ENCODE assay signal across 8 cellular contexts in the genomic region with DNA sequence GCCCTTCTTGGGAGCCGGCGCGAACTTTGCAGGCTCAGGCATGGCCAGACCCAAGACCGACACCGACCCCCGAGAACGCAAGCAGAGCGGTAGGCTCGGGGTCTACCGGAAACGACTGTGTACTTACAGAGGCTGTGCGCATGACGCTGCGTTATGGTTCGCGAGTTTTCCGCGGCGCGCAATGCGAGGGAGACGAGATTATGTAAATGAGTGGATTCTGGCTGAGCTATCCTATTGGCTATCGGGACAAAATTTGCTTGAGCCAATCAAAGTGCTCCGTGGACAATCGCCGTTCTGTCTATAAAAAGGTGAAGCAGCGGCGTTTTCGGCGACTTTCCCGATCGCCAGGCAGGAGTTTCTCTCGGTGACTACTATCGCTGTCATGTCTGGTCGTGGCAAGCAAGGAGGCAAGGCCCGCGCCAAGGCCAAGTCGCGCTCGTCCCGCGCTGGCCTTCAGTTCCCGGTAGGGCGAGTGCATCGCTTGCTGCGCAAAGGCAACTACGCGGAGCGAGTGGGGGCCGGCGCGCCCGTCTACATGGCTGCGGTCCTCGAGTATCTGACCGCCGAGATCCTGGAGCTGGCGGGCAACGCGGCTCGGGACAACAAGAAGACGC. TPM values are rescaled to one million over a fixed set of nuclear protein-coding genes. Genes with fewer than 3 reads are reported as not detected.
A peak's percentile ranks its signal among the peaks of the same experiment; 100 is the strongest.
DNase-seq lines count a peak whose midpoint lies in the region; ATAC-seq, FAIRE-seq and TF ChIP-seq lines count a peak whose summit lies in the region.
"Not testable (repeated sequence)": the region's sequence is repeated elsewhere in the genome, so short reads cannot be mapped to it uniquely, and the experiment has no call there.

No MANE protein-coding gene starts in this region.

- H3K27ac Mint-ChIP-seq in naive thymus-derived CD4-positive, alpha-beta T cell = not testable (repeated sequence)

- H3K4me3 ChIP-seq in naive thymus-derived CD4-positive, alpha-beta T cell (ENCODE audit: low read length) = not testable (repeated sequence)

- H3K27me3 Mint-ChIP-seq in naive thymus-derived CD4-positive, alpha-beta T cell = not testable (repeated sequence)

- peak; percentile 93 for FAIRE-seq in endometrium (lab: Jason Lieb, UNC)

- H3K9me3 Mint-ChIP-seq in naive thymus-derived CD4-positive, alpha-beta T cell = peaks cover 0 to 15% (median under 1%) of the 10 kb centered on the region in 11 donors

- H3K4me1 ChIP-seq in naive thymus-derived CD4-positive, alpha-beta T cell (ENCODE audit: control insufficient read depth in 2 of 2, insufficient read depth in 2 of 2, low read length in 2 of 2) = peaks cover 25 to 34% of the 10 kb centered on the region in 2 donors

- H3K27me3 ChIP-seq in naive thymus-derived CD4-positive, alpha-beta T cell (ENCODE audit: control insufficient read depth in 2 of 2, insufficient read depth in 2 of 2, low read length in 2 of 2) = not testable (repeated sequence)

- not testable (repeated sequence) for H3K4me3 Mint-ChIP-seq in naive thymus-derived CD4-positive, alpha-beta T cell

- H3K4me1 Mint-ChIP-seq in naive thymus-derived CD4-positive, alpha-beta T cell = peaks cover 19 to 42% (median 39%) of the 10 kb centered on the region in 7 donors

- H3K9me3 ChIP-seq in naive thymus-derived CD4-positive, alpha-beta T cell (ENCODE audit: control insufficient read depth in 2 of 3, low read length in 3 of 3) = not testable (repeated sequence)

- TF ChIP-seq CTCF in C4-2B (conservative IDR thresholded peaks at IDR 0.05) = not testable (repeated sequence)

- H3K36me3 Mint-ChIP-seq in naive thymus-derived CD4-positive, alpha-beta T cell = peaks cover 6 to 24% (median 21%) of the 10 kb centered on the region in 5 donors

- CTCF ChIA-PET in naive thymus-derived CD4-positive, alpha-beta T cell (lab: Charles Lee) = not testable (repeated sequence)

- POLR2A ChIA-PET in naive thymus-derived CD4-positive, alpha-beta T cell (lab: Charles Lee) = interaction anchor here (7.9 kb wide), 1 partner anchor 34 kb away, joined by 547 read pairs; a partner anchor contains a TSS

- H3K27ac ChIP-seq in C4-2B = peak overlapping the region; percentile 96; the same call in 1 of the 2 replicates
- not testable (repeated sequence) for H3K27ac ChIP-seq in naive thymus-derived CD4-positive, alpha-beta T cell (ENCODE audit: low read depth, low read length)

- not testable (repeated sequence) for DNase-seq in naive thymus-derived CD4-positive, alpha-beta T cell

- ATAC-seq in GM18870 (IDR thresholded peaks at IDR 0.05; ENCODE audit: unreplicated experiment) (peak; percentile 71), GM21423 (IDR thresholded peaks at IDR 0.05; ENCODE audit: unreplicated experiment) (peak; percentile 55), HG02840 (IDR thresholded peaks at IDR 0.05; ENCODE audit: low FRiP score, unreplicated experiment) (peak; percentile 61), HG03280 (IDR thresholded peaks at IDR 0.05; ENCODE audit: unreplicated experiment) (peak; percentile 58), SK-N-SH treated with all-trans-retinoic acid at 6 μM for 48 hours (peak; percentile 72)
- ATAC-seq in naive thymus-derived CD4-positive, alpha-beta T cell = peak; percentile 82

- intact Hi-C loops in naive thymus-derived CD4-positive, alpha-beta T cell (cut with micrococcal nuclease) = not testable (repeated sequence)

- not testable (repeated sequence) for H3K36me3 ChIP-seq in naive thymus-derived CD4-positive, alpha-beta T cell (ENCODE audit: control insufficient read depth in 2 of 3, insufficient read depth in 3 of 3, low read length in 3 of 3)

RNA-seq across cellular contexts. Expression of a gene that starts 48.5 kb away (rescaled TPM):
- total RNA-seq in naive thymus-derived CD4-positive, alpha-beta T cell = 10 to 100 TPM in 3 of 5 experiments, 1 to 10 TPM in 2; 7.8 to 28.9 (median 18.2) TPM
- 10 to 100 TPM; 38.2 to 50.9 TPM for polyA plus RNA-seq in naive thymus-derived CD4-positive, alpha-beta T cell
